ENCODE assay signal across 8 cellular contexts in genomic region chr1:36322786-36323635, GRCh38. TPM values are rescaled to one million over a fixed set of nuclear protein-coding genes. Genes with fewer than 3 reads are reported as not detected.
A peak's percentile ranks its signal among the peaks of the same experiment; 100 is the strongest.
DNase-seq lines count a peak whose midpoint lies in the region; ATAC-seq and TF ChIP-seq lines count a peak whose summit lies in the region.

No MANE protein-coding gene starts in this region.

- no peaks in the 10 kb centered on the region for H3K36me3 ChIP-seq in prostate gland

- intact Hi-C loops in left cardiac atrium (cut with DNase I) (no loop called here), prostate gland (cut with DNase I) (no loop called here)

- peak; percentile 77 for DNase-seq in GM13977 (ENCODE audit: low spot score)
- DNase-seq in LHCN-M2 (ENCODE audit: low read depth), result peak; percentile 42
- peak; percentile 30 for DNase-seq in activated gamma-delta T cell treated with Interleukin-2 at 50 U/mL for 16 hours
- DNase-seq in left cardiac atrium, result peak; percentile 63
- no peak for DNase-seq in prostate gland (ENCODE audit: low spot score)
- no peak for DNase-seq in NOMO-1 treated with DMSO at 0.1 percent for 48 hours (lab: John Stamatoyannopoulos, UW; ENCODE audit: unreplicated experiment)
- no peak for DNase-seq in NCI-H1436 (lab: John Stamatoyannopoulos, UW)

- no peaks in the 10 kb centered on the region for H3K4me1 ChIP-seq in prostate gland (replicated peaks)

- TF ChIP-seq POLR2A in prostate gland (IDR thresholded peaks at IDR 0.05), result no peak

- H3K27ac ChIP-seq in prostate gland, result peak overlapping the region; percentile 87 to 90

- TF ChIP-seq CTCF in GM13977 (IDR thresholded peaks at IDR 0.05; ENCODE audit: extremely low read depth, insufficient read depth, missing control alignments) (no peak), prostate gland (IDR thresholded peaks at IDR 0.05) (no peak)

- H3K9me3 ChIP-seq in prostate gland, result no peaks in the 10 kb centered on the region

- peak overlapping the region; percentile 47 to 65 for H3K4me3 ChIP-seq in prostate gland

- in situ Hi-C loops in GM13977 (cut with MboI; ENCODE audit: low pct_unique_long_range_greater_than_20kb, low sequenced_read_pairs, unreplicated experiment), result no loop called here

- 20% methylated on average over 31 of the region's 83 CpGs for WGBS in prostate gland

- ATAC-seq in left cardiac atrium (peak; percentile 18 to 43), HG03139 (IDR thresholded peaks at IDR 0.05; ENCODE audit: unreplicated experiment) (no peak)

- H3K27me3 ChIP-seq in prostate gland (replicated peaks; ENCODE audit: insufficient read depth), result no peaks in the 10 kb centered on the region

RNA-seq across cellular contexts. Expression of gene EVA1B, which starts 0.4 kb away (rescaled TPM):
- total RNA-seq in LHCN-M2 (2014; rRNA removed), result 72.8 and 88.1 TPM in 2 replicates
- polyA plus RNA-seq in LHCN-M2 (2012), result 63.7 TPM
- total RNA-seq in left cardiac atrium, result 10 to 100 TPM; 15.6 to 16.7 TPM
- total RNA-seq in prostate gland, result 10 to 100 TPM; 67.1 to 78.7 TPM

RNA-seq across cellular contexts. Expression of gene SH3D21, which starts 16.8 kb away (rescaled TPM):
- total RNA-seq in LHCN-M2 (2014; rRNA removed) (2.6 and 3.3 TPM in 2 replicates), left cardiac atrium (1 to 10 TPM; 2.5 to 3.0 TPM), prostate gland (10 to 100 TPM in 1 of 2 donors, 1 to 10 TPM in 1; 8.1 to 10.6 TPM)
- 2.7 TPM for polyA plus RNA-seq in LHCN-M2 (2012)

Comparison
In these comparisons a context has a peak if more than half of its experiments do, and no peak if none do; other contexts are left out.
1. DNase-seq: peak in GM13977 (single experiment), LHCN-M2 (single experiment), activated gamma-delta T cell treated with Interleukin-2 at 50 U/mL for 16 hours (single experiment) and left cardiac atrium (single experiment); none in prostate gland (single experiment), NOMO-1 treated with DMSO at 0.1 percent for 48 hours (single experiment) and NCI-H1436 (single experiment).